In genomic region chr10:102729090-102730026, GRCh38 we compare ENCODE assay signal across 9 cellular contexts. TPM values are rescaled to one million over a fixed set of nuclear protein-coding genes. Genes with fewer than 3 reads are reported as not detected.
DNase-seq lines count a peak whose midpoint lies in the region; ATAC-seq and TF ChIP-seq lines count a peak whose summit lies in the region.
"Had no signal": no experiment of that assay in that cellular context is flagged by ENCODE, and none has a peak within 500 bp of the region (broad histone marks: within the 10 kb centered on the region; RNA-seq: fewer than 3 reads in every experiment).

No MANE protein-coding gene starts in this region.

- H4K20me1 ChIP-seq in H9 (ENCODE audit: control insufficient read depth, insufficient read depth, insufficient read length) (no peaks in the 10 kb centered on the region), PC-3 (ENCODE audit: low read length) (no peaks in the 10 kb centered on the region)

- H3K4me1 ChIP-seq in CD4-positive, CD25-positive, alpha-beta regulatory T cell (ENCODE audit: control insufficient read depth, insufficient read depth, low read length, poor library complexity, severe bottlenecking) = no peaks in the 10 kb centered on the region
- H3K4me1 ChIP-seq in H9 (ENCODE audit: insufficient read depth, low read length) = no peaks in the 10 kb centered on the region
- H3K4me1 ChIP-seq in PC-3 (ENCODE audit: insufficient read depth, low read length) = no peaks in the 10 kb centered on the region
- peaks cover 0 to 13% (median 7%) of the 10 kb centered on the region in 4 donors for H3K4me1 ChIP-seq in tibial nerve

- DNase-seq in CD4-positive, CD25-positive, alpha-beta regulatory T cell = peak; percentile 20 to 54 (median 26)
- DNase-seq in H9 = peak; percentile 88
- DNase-seq in PC-3 = peak; percentile 70
- DNase-seq in activated T-helper 1 cell treated with anti-CD3 and anti-CD28 coated beads, Interleukin-12 subunit alpha, Interleukin-12 subunit beta, Interleukin-2, Interleukin-4 antibody, amounts not matched to agents 30 ng/mL and 10 ng/mL and 1 ng/mL, durations not matched to agents 14 hours and 24 hours and 36 hours (ENCODE audit: low spot score) = peak; percentile 41
- peak; percentile 59 for DNase-seq in fibroblast of the conjunctiva (ENCODE audit: low read depth)
- peak; percentile 91 for DNase-seq in neural crest cell (ENCODE audit: low read depth, low spot score)
- DNase-seq in tibial nerve (ENCODE audit: low spot score in 2 of 2) = peak; percentile 82 to 90

- H3K27me3 ChIP-seq in CD4-positive, CD25-positive, alpha-beta regulatory T cell (ENCODE audit: control insufficient read depth, insufficient read depth, low read length) = no peaks in the 10 kb centered on the region
- H3K27me3 ChIP-seq in H9 (ENCODE audit: insufficient read depth, low read length) (no peaks in the 10 kb centered on the region), PC-3 (ENCODE audit: low read length) (no peaks in the 10 kb centered on the region), tibial nerve (no peaks in the 10 kb centered on the region)

- no peak for TF ChIP-seq POLR2A in tibial nerve (IDR thresholded peaks at IDR 0.05)

- no peaks in the 10 kb centered on the region for H3K9me3 ChIP-seq in CD4-positive, CD25-positive, alpha-beta regulatory T cell (ENCODE audit: control insufficient read depth in 2 of 2, low read length in 2 of 2)
- H3K9me3 ChIP-seq in H9 (ENCODE audit: control insufficient read depth, low read depth, low read length) = no peaks in the 10 kb centered on the region
- no peaks in the 10 kb centered on the region for H3K9me3 ChIP-seq in PC-3 (ENCODE audit: low read length)
- no peaks in the 10 kb centered on the region for H3K9me3 ChIP-seq in tibial nerve

- intact Hi-C loops in PC-3 (cut with micrococcal nuclease) = loop anchor here (2.0 kb wide), 1 partner anchor 105 kb away; no protein-coding TSS in a partner anchor
- intact Hi-C loops in activated T-helper 1 cell treated with anti-CD3 and anti-CD28 coated beads, Interleukin-12 subunit alpha, Interleukin-12 subunit beta, Interleukin-2, Interleukin-4 antibody, amounts not matched to agents 30 ng/mL and 10 ng/mL and 1 ng/mL, durations not matched to agents 14 hours and 24 hours and 36 hours (cut with micrococcal nuclease) = loop anchor here (1.0 to 5.0 kb wide), 2 partner anchors 108 to 172 kb away; partner anchors contain the start of gene CYP17A1

- H3K9me3 Mint-ChIP-seq in CD4-positive, CD25-positive, alpha-beta regulatory T cell = no peaks in the 10 kb centered on the region
- H3K9me3 Mint-ChIP-seq in H9 (no peaks in the 10 kb centered on the region), neural crest cell (no peaks in the 10 kb centered on the region)
- H3K9me3 Mint-ChIP-seq in activated T-helper 1 cell treated with anti-CD3 and anti-CD28 coated beads, Interleukin-12 subunit alpha, Interleukin-12 subunit beta, Interleukin-2, Interleukin-4 antibody, amounts not matched to agents 30 ng/mL and 10 ng/mL and 1 ng/mL, durations not matched to agents 14 hours and 24 hours and 36 hours = no peaks in the 10 kb centered on the region

- H3K27me3 Mint-ChIP-seq in CD4-positive, CD25-positive, alpha-beta regulatory T cell = no peaks in the 10 kb centered on the region
- H3K27me3 Mint-ChIP-seq in H9 (ENCODE audit: low read depth) = no peaks in the 10 kb centered on the region
- no peaks in the 10 kb centered on the region for H3K27me3 Mint-ChIP-seq in activated T-helper 1 cell treated with anti-CD3 and anti-CD28 coated beads, Interleukin-12 subunit alpha, Interleukin-12 subunit beta, Interleukin-2, Interleukin-4 antibody, amounts not matched to agents 30 ng/mL and 10 ng/mL and 1 ng/mL, durations not matched to agents 14 hours and 24 hours and 36 hours (ENCODE audit: insufficient read depth)
- no peaks in the 10 kb centered on the region for H3K27me3 Mint-ChIP-seq in neural crest cell (ENCODE audit: low read depth)

- H3K4me3 ChIP-seq in CD4-positive, CD25-positive, alpha-beta regulatory T cell (ENCODE audit: low read depth, low read length) = no peak overlapping the region
- no peak overlapping the region for H3K4me3 ChIP-seq in PC-3 (ENCODE audit: low read length)
- no peak overlapping the region for H3K4me3 ChIP-seq in tibial nerve
- H3K4me3 ChIP-seq: SK-N-MC had no signal

- no peaks in the 10 kb centered on the region for H3K23me2 ChIP-seq in H9 (ENCODE audit: insufficient read length, low read depth, low read length, poor library complexity, severe bottlenecking)

- BruUV-seq in PC-3 (replicated peaks; lab: Mats Ljungman, UMichigan) = no TSS peak

- ATAC-seq in CD4-positive, CD25-positive, alpha-beta regulatory T cell (ENCODE audit: low read depth in 2 of 2) = peak in 1 of 2 donors; percentile 65
- ATAC-seq in PC-3 = peak; percentile 100
- ATAC-seq in HG03095 (IDR thresholded peaks at IDR 0.05; ENCODE audit: unreplicated experiment) = no peak

- H3K4me3 Mint-ChIP-seq in CD4-positive, CD25-positive, alpha-beta regulatory T cell = peak overlapping the region in 1 of 4 donors; percentile 14
- H3K4me3 Mint-ChIP-seq in H9 (no peak overlapping the region), neural crest cell (no peak overlapping the region)
- no peak overlapping the region for H3K4me3 Mint-ChIP-seq in activated T-helper 1 cell treated with anti-CD3 and anti-CD28 coated beads, Interleukin-12 subunit alpha, Interleukin-12 subunit beta, Interleukin-2, Interleukin-4 antibody, amounts not matched to agents 30 ng/mL and 10 ng/mL and 1 ng/mL, durations not matched to agents 14 hours and 24 hours and 36 hours

- H3K23ac ChIP-seq in H9 (ENCODE audit: insufficient read length, low read depth, low read length) = no peak overlapping the region

- no peak overlapping the region for H3K14ac ChIP-seq in H9 (ENCODE audit: insufficient read depth, low read length)

- H3K36me3 Mint-ChIP-seq in CD4-positive, CD25-positive, alpha-beta regulatory T cell = peaks cover 38% of the 10 kb centered on the region
- H3K36me3 Mint-ChIP-seq in H9 (ENCODE audit: insufficient read depth in 1 of 3, low read depth in 3 of 3) = peaks cover 37 to 80% (median 74%) of the 10 kb centered on the region in 3 experiments; a peak in 6 of 7 replicates
- peaks cover 33% of the 10 kb centered on the region for H3K36me3 Mint-ChIP-seq in activated T-helper 1 cell treated with anti-CD3 and anti-CD28 coated beads, Interleukin-12 subunit alpha, Interleukin-12 subunit beta, Interleukin-2, Interleukin-4 antibody, amounts not matched to agents 30 ng/mL and 10 ng/mL and 1 ng/mL, durations not matched to agents 14 hours and 24 hours and 36 hours (ENCODE audit: low read depth)
- H3K36me3 Mint-ChIP-seq in neural crest cell (ENCODE audit: low read depth) = peaks cover 19% of the 10 kb centered on the region

- H3K27ac ChIP-seq in CD4-positive, CD25-positive, alpha-beta regulatory T cell (ENCODE audit: insufficient read depth, low read length, poor library complexity, severe bottlenecking) = no peak overlapping the region
- no peak overlapping the region for H3K27ac ChIP-seq in H9 (ENCODE audit: insufficient read length, low read depth, low read length)
- no peak overlapping the region for H3K27ac ChIP-seq in PC-3 (ENCODE audit: low read length)
- H3K27ac ChIP-seq in tibial nerve = peak overlapping the region in 3 of 4 donors; percentile 41 to 69 (median 68)
- H3K27ac ChIP-seq: SK-N-MC had no signal

- peak in 1 of 2 donors; percentile 50 for TF ChIP-seq EP300 in tibial nerve (IDR thresholded peaks at IDR 0.05)

- no peak overlapping the region for H2BK15ac ChIP-seq in H9 (ENCODE audit: low read depth, low read length)

- no peak overlapping the region for H2AK5ac ChIP-seq in H9 (ENCODE audit: insufficient read length, low read length)

- H2BK20ac ChIP-seq in H9 (ENCODE audit: low read depth, low read length, poor library complexity, severe bottlenecking) = no peak overlapping the region

- H2BK5ac ChIP-seq in H9 (ENCODE audit: insufficient read length, low read length) = no peak overlapping the region

- H3K9ac ChIP-seq in H9 (ENCODE audit: extremely low read depth, insufficient read length, low read length) (no peak overlapping the region), PC-3 (ENCODE audit: low read length) (no peak overlapping the region)

- H3T11ph ChIP-seq in H9 (ENCODE audit: low read length) = no peak overlapping the region

- H4K8ac ChIP-seq in H9 (replicated peaks; ENCODE audit: insufficient read length, low read depth, low read length) = no peak overlapping the region

- H3F3A ChIP-seq in PC-3 (ENCODE audit: low read length, unreplicated experiment) = no peaks in the 10 kb centered on the region

- H2BK12ac ChIP-seq in H9 (ENCODE audit: insufficient read length, low read depth, low read length) = no peak overlapping the region

- H3K4me2 ChIP-seq in H9 (ENCODE audit: insufficient read depth, insufficient read length, low read length) = no peak overlapping the region
- H3K4me2 ChIP-seq in PC-3 (ENCODE audit: low read length) = no peak overlapping the region

- peaks cover 0 to 4% (median 2%) of the 10 kb centered on the region in 4 donors for H3K4me1 Mint-ChIP-seq in CD4-positive, CD25-positive, alpha-beta regulatory T cell
- H3K4me1 Mint-ChIP-seq in H9 (peaks cover 0 to 5% of the 10 kb centered on the region in 2 experiments; a peak in 1 of 4 replicates), neural crest cell (no peaks in the 10 kb centered on the region)
- H3K4me1 Mint-ChIP-seq in activated T-helper 1 cell treated with anti-CD3 and anti-CD28 coated beads, Interleukin-12 subunit alpha, Interleukin-12 subunit beta, Interleukin-2, Interleukin-4 antibody, amounts not matched to agents 30 ng/mL and 10 ng/mL and 1 ng/mL, durations not matched to agents 14 hours and 24 hours and 36 hours (ENCODE audit: low read depth) = peaks cover 10% of the 10 kb centered on the region

- H4K5ac ChIP-seq in H9 (ENCODE audit: insufficient read length, low read depth, low read length) = no peak overlapping the region

- WGBS in H9 (ENCODE audit: extremely low coverage, insufficient read length, low lambda C conversion rate) = no CpG with 5 or more reads among the region's 28 CpGs
- 28 to 35% methylated on average over 28 of the region's 28 CpGs for WGBS in tibial nerve, 2 donors

- no peak overlapping the region for H2AFZ ChIP-seq in H9 (ENCODE audit: low read length)
- no peak overlapping the region for H2AFZ ChIP-seq in PC-3 (ENCODE audit: low read length)

- H3K9me2 ChIP-seq in PC-3 (replicated peaks; ENCODE audit: low read length) = no peaks in the 10 kb centered on the region

- no peak overlapping the region for H2BK120ac ChIP-seq in H9 (ENCODE audit: low read depth, low read length, poor library complexity, severe bottlenecking)

- no peak overlapping the region for H3K18ac ChIP-seq in H9 (ENCODE audit: insufficient read length, low read depth, low read length)

- H3K4ac ChIP-seq in H9 (ENCODE audit: low read depth, low read length) = no peak overlapping the region

- peaks cover 33% of the 10 kb centered on the region for H3K36me3 ChIP-seq in CD4-positive, CD25-positive, alpha-beta regulatory T cell (ENCODE audit: control insufficient read depth, insufficient read depth, low read length)
- H3K36me3 ChIP-seq in PC-3 (ENCODE audit: low read depth, low read length) (no peaks in the 10 kb centered on the region), tibial nerve (peaks cover 0 to 61% (median 3%) of the 10 kb centered on the region in 3 donors)

- H3K56ac ChIP-seq in H9 (ENCODE audit: insufficient read length, low read depth, low read length) = no peak overlapping the region

- CTCF ChIA-PET in PC-3 (lab: Charles Lee) = no interaction called here

- TF ChIP-seq CTCF in H9 (conservative IDR thresholded peaks at IDR 0.05) = peak; percentile 94
- peak; percentile 85 for TF ChIP-seq CTCF in PC-3 (conservative IDR thresholded peaks at IDR 0.05; ENCODE audit: low read depth, low read length)
- peak; percentile 96 for TF ChIP-seq CTCF in neural crest cell (conservative IDR thresholded peaks at IDR 0.05)
- peak; percentile 82 to 98 (median 92) for TF ChIP-seq CTCF in tibial nerve (IDR thresholded peaks at IDR 0.05)

- POLR2A ChIA-PET in PC-3 (lab: Charles Lee; ENCODE audit: unreplicated experiment) = no interaction called here

- H3K79me2 ChIP-seq in H9 (ENCODE audit: insufficient read depth, low read length) (0 out of 2 replicates have a peak, but pooled peaks cover 1% of the 10 kb centered on the region), PC-3 (ENCODE audit: low read length) (no peaks in the 10 kb centered on the region)

- peaks cover 4% of the 10 kb centered on the region for H3K79me1 ChIP-seq in H9 (ENCODE audit: insufficient read depth, low read depth, low read length, poor library complexity, severe bottlenecking)

- H4K91ac ChIP-seq in H9 (ENCODE audit: insufficient read length, low read depth, low read length) = no peak overlapping the region

- peak overlapping the region in 1 of 3 donors; percentile 47 for H3K27ac Mint-ChIP-seq in CD4-positive, CD25-positive, alpha-beta regulatory T cell
- H3K27ac Mint-ChIP-seq in H9 (peak overlapping the region in 2 of 3 experiments; percentile 63 to 94; a peak in 3 of 7 replicates), neural crest cell (ENCODE audit: unreplicated experiment) (no peak overlapping the region)
- no peak overlapping the region for H3K27ac Mint-ChIP-seq in activated T-helper 1 cell treated with anti-CD3 and anti-CD28 coated beads, Interleukin-12 subunit alpha, Interleukin-12 subunit beta, Interleukin-2, Interleukin-4 antibody, amounts not matched to agents 30 ng/mL and 10 ng/mL and 1 ng/mL, durations not matched to agents 14 hours and 24 hours and 36 hours

RNA-seq across cellular contexts. Expression of gene WBP1L, which starts 14.4 kb away (rescaled TPM):
- total RNA-seq in CD4-positive, CD25-positive, alpha-beta regulatory T cell = 27.7 TPM
- 10 to 100 TPM; 26.9 to 38.5 (median 28.3) TPM for polyA plus RNA-seq in CD4-positive, CD25-positive, alpha-beta regulatory T cell
- total RNA-seq in H9 (2021) = 23.8 and 24.5 TPM in 2 replicates
- 23.8 and 24.6 TPM in 2 replicates for total RNA-seq in PC-3 (2014; rRNA removed)
- 19.4 and 20.0 TPM in 2 replicates for total RNA-seq in activated T-helper 1 cell treated with anti-CD3 and anti-CD28 coated beads, Interleukin-12 subunit alpha, Interleukin-12 subunit beta, Interleukin-2, Interleukin-4 antibody, amounts not matched to agents 30 ng/mL and 10 ng/mL and 1 ng/mL, durations not matched to agents 14 hours and 24 hours and 36 hours
- 21.2 and 22.0 TPM in 2 replicates for total RNA-seq in neural crest cell
- total RNA-seq in tibial nerve = 100 to 1,000 TPM in 3 of 4 donors, 10 to 100 TPM in 1; 89.4 to 191 (median 158) TPM

RNA-seq across cellular contexts. Expression of gene SFXN2, which starts 14.9 kb away (rescaled TPM):
- total RNA-seq in CD4-positive, CD25-positive, alpha-beta regulatory T cell = 9.9 TPM
- polyA plus RNA-seq in CD4-positive, CD25-positive, alpha-beta regulatory T cell = 10 to 100 TPM in 2 of 4 donors, 1 to 10 TPM in 2; 4.9 to 11.5 (median 8.9) TPM
- total RNA-seq in H9 (2021) = 32.7 and 34.7 TPM in 2 replicates
- total RNA-seq in PC-3 (2014; rRNA removed) = 7.5 and 10.3 TPM in 2 replicates
- total RNA-seq in activated T-helper 1 cell treated with anti-CD3 and anti-CD28 coated beads, Interleukin-12 subunit alpha, Interleukin-12 subunit beta, Interleukin-2, Interleukin-4 antibody, amounts not matched to agents 30 ng/mL and 10 ng/mL and 1 ng/mL, durations not matched to agents 14 hours and 24 hours and 36 hours = 39.5 and 44.0 TPM in 2 replicates
- 36.6 and 38.2 TPM in 2 replicates for total RNA-seq in neural crest cell
- 10 to 100 TPM in 3 of 4 donors, 1 to 10 TPM in 1; 7.2 to 26.4 (median 11.3) TPM for total RNA-seq in tibial nerve

RNA-seq across cellular contexts. Expression of gene ARL3, which starts 15.2 kb away (rescaled TPM):
- total RNA-seq in CD4-positive, CD25-positive, alpha-beta regulatory T cell = 2.0 TPM
- polyA plus RNA-seq in CD4-positive, CD25-positive, alpha-beta regulatory T cell = 1 to 10 TPM; 2.3 to 3.3 (median 3.0) TPM
- total RNA-seq in H9 (2021) (16.5 and 16.9 TPM in 2 replicates), PC-3 (2014; rRNA removed) (2.5 and 2.8 TPM in 2 replicates), neural crest cell (32.5 and 34.6 TPM in 2 replicates), tibial nerve (10 to 100 TPM; 11.0 to 17.7 (median 13.8) TPM)
- 6.6 and 6.8 TPM in 2 replicates for total RNA-seq in activated T-helper 1 cell treated with anti-CD3 and anti-CD28 coated beads, Interleukin-12 subunit alpha, Interleukin-12 subunit beta, Interleukin-2, Interleukin-4 antibody, amounts not matched to agents 30 ng/mL and 10 ng/mL and 1 ng/mL, durations not matched to agents 14 hours and 24 hours and 36 hours

Comparison
In these comparisons a context has a peak if more than half of its experiments do, and no peak if none do; other contexts are left out.
1. DNase-seq: peak in every context shown above with its lines; median percentile 91 in neural crest cell; 88 in H9; 86 in tibial nerve; 70 in PC-3; 59 in fibroblast of the conjunctiva; 41 in activated T-helper 1 cell treated with anti-CD3 and anti-CD28 coated beads, Interleukin-12 subunit alpha, Interleukin-12 subunit beta, Interleukin-2, Interleukin-4 antibody, amounts not matched to agents 30 ng/mL and 10 ng/mL and 1 ng/mL, durations not matched to agents 14 hours and 24 hours and 36 hours; 26 in CD4-positive, CD25-positive, alpha-beta regulatory T cell.
2. H3K27ac ChIP-seq: peak in tibial nerve (3 of 4); none in CD4-positive, CD25-positive, alpha-beta regulatory T cell (single experiment), H9 (single experiment) and PC-3 (single experiment).
3. H3K27ac Mint-ChIP-seq: peak in H9 (2 of 3); none in activated T-helper 1 cell treated with anti-CD3 and anti-CD28 coated beads, Interleukin-12 subunit alpha, Interleukin-12 subunit beta, Interleukin-2, Interleukin-4 antibody, amounts not matched to agents 30 ng/mL and 10 ng/mL and 1 ng/mL, durations not matched to agents 14 hours and 24 hours and 36 hours (single experiment) and neural crest cell (single experiment).
4. Peak in every context shown above with its lines, with median percentiles within 50 percentile points of each other: CTCF ChIP-seq.